1 cellular context compared by ENCODE assay signal in genomic region chr19:15453906-15454305, GRCh38.
TF ChIP-seq lines count a peak whose summit lies in the region.

No MANE protein-coding gene starts in this region.

TF ChIP-seq in GM23338, 12 proteins besides CTCF, POLR2A, EP300 and RAD21:
- TF ChIP-seq NANOG (IDR thresholded peaks at IDR 0.05; ENCODE audit: borderline replicate concordance) (no peak), EZH2 (IDR thresholded peaks at IDR 0.05; ENCODE audit: low read depth, unreplicated experiment) (no peak), ZNF462 (CRISPR knock-in tag; IDR thresholded peaks at IDR 0.05) (no peak), ZNF114 (CRISPR knock-in tag; IDR thresholded peaks at IDR 0.05) (no peak), CREB1 (CRISPR knock-in tag; IDR thresholded peaks at IDR 0.05; ENCODE audit: low read depth) (no peak), ETS1 (IDR thresholded peaks at IDR 0.05) (no peak), REST (IDR thresholded peaks at IDR 0.05; ENCODE audit: unreplicated experiment) (no peak), POLR2AphosphoS5 (IDR thresholded peaks at IDR 0.05; ENCODE audit: low read depth) (no peak), ZNF331 (CRISPR knock-in tag; IDR thresholded peaks at IDR 0.05; ENCODE audit: low read depth) (no peak), EZH2phosphoT487 (IDR thresholded peaks at IDR 0.05; ENCODE audit: unreplicated experiment) (no peak), STAT1 (IDR thresholded peaks at IDR 0.05; ENCODE audit: unreplicated experiment) (no peak), JUNB (IDR thresholded peaks at IDR 0.05; ENCODE audit: unreplicated experiment) (no peak)
